ENCODE assay signal across 27 cellular contexts in the genomic region with DNA sequence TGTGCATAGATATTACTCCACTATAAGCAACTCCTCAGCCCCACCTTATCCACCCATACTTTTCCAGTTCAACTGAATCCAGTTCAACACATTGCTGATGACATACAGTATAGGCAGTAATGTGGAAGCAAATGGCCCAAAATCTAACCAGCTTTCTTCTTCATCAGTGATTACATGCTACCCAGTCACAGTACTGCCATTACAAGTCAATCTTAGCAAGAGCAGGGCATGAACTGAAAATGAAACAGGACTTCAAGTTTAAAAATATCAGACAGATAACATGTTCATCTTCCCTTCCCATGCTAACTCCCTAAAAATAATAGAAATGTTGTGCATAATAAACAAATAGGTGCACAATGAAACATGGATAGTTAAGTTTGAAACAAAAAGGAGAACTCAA.
"Had no signal": no experiment of that assay in that cellular context is flagged by ENCODE, and none has a peak within 500 bp of the region (broad histone marks: within the 10 kb centered on the region; RNA-seq: fewer than 3 reads in every experiment).

No MANE protein-coding gene starts in this region.

- H3K4me1 ChIP-seq: adrenal gland, ascending aorta had no signal

- H3K27ac ChIP-seq: adrenal gland, ascending aorta, coronary artery, ovary, skin epidermis, thoracic aorta, WERI-Rb-1 had no signal

- H3K36me3 ChIP-seq: adrenal gland, ascending aorta, ovary, thoracic aorta, WERI-Rb-1 had no signal

- H3K4me3 ChIP-seq: adrenal gland, ascending aorta, coronary artery, ovary, skin epidermis, thoracic aorta had no signal

- H3K9me3 ChIP-seq: adrenal gland, ascending aorta, ovary, thoracic aorta had no signal

- FAIRE-seq: keratinocyte, TTC549, urothelium cell line had no signal

- H3K27me3 ChIP-seq: adrenal gland, ascending aorta, ovary had no signal

- DNase-seq: activated CD4-positive, alpha-beta T cell treated with anti-CD3 and anti-CD28 coated beads for 48 hours; activated CD4-positive, alpha-beta T cell treated with anti-CD3 and anti-CD28 coated beads, Interleukin-2, amount 50 U/mL, for 48 hours; activated CD8-positive, alpha-beta memory T cell treated with anti-CD3 and anti-CD28 coated beads for 24 hours; activated effector memory CD4-positive, alpha-beta T cell treated with Interleukin-2 at 50 U/mL for 16 hours; activated naive CD4-positive, alpha-beta T cell treated with Interleukin-2 at 50 U/mL for 16 hours; activated naive CD8-positive, alpha-beta T cell treated with anti-CD3 and anti-CD28 coated beads for 36 hours; adrenal gland; effector memory CD8-positive, alpha-beta T cell; foreskin fibroblast; head of caudate nucleus; hippocampal formation; left cardiac atrium; left ventricle myocardium superior; nephron progenitor cell; ovary; stimulated activated CD4-positive, alpha-beta T cell treated with anti-CD3 and anti-CD28 coated beads, Interleukin-12 subunit alpha, Interleukin-12 subunit beta, amount 100 ng/mL, for 4 hours; stimulated activated CD4-positive, alpha-beta T cell treated with anti-CD3 and anti-CD28 coated beads, Interleukin-4, amount 100 ng/mL, for 1 hour; T-helper 9 cell; trophoblast cell; WERI-Rb-1 had no signal
